1 cellular context compared by ENCODE assay signal in the genomic region with DNA sequence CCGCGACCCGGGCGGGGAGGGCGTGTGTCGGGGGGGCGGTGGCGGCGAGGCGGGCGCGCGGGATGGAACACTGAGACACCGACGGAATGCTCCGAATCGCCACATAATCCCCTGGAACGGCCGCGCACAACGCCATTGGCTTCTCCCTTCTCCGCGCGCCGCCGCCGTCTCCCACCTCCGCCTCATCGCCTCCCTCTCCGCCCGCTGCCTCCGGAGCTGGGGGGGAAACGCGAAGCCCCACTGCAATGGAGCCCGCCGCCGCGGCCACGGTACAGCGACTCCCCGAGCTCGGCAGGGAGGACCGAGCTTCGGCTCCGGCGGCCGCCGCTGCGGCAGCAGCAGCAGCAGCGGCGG.
A peak's percentile ranks its signal among the peaks of the same experiment; 100 is the strongest.
TF ChIP-seq lines count a peak whose summit lies in the region.

A gene (plus strand): TSS at position 103 of the 354 bp plus-strand sequence. CDS start 143 bp downstream, at position 246.

TF ChIP-seq in GM12878, 131 proteins besides CTCF, POLR2A, EP300 and RAD21 (continued from another document):
- TF ChIP-seq EGR1 (IDR thresholded peaks at IDR 0.05; ENCODE audit: borderline replicate concordance in 1 of 2, low read depth in 2 of 2, low read length in 2 of 2) (peak in 1 of 2 experiments; percentile 50; a peak in 1 of 3 replicates), DPF2 (IDR thresholded peaks at IDR 0.05) (peak; percentile 28; the same call in 1 of the 2 replicates)
TF ChIP-seq in GM12878: peak in this region for 4.
